In genomic region chr10:88971668-88972067, GRCh38 we compare ENCODE assay signal across 1 cellular context.
TF ChIP-seq lines count a peak whose summit lies in the region.

No MANE protein-coding gene starts in this region.

TF ChIP-seq in HepG2, 621 proteins besides CTCF, POLR2A, EP300 and RAD21:
- TF ChIP-seq NBN (conservative IDR thresholded peaks at IDR 0.05), result no peak
TF ChIP-seq in HepG2: peak in this region for 0.
